In genomic region chr11:119873761-119874421, GRCh38 we compare ENCODE assay signal across 30 cellular contexts.
"Had no signal": no experiment of that assay in that cellular context is flagged by ENCODE, and none has a peak within 500 bp of the region (broad histone marks: within the 10 kb centered on the region; RNA-seq: fewer than 3 reads in every experiment).

No MANE protein-coding gene starts in this region.

- H3K4me3 ChIP-seq: coronary artery, esophagus muscularis mucosa, left ventricle myocardium inferior, prostate gland, sigmoid colon, suprapubic skin, tibial artery had no signal

- H3K27me3 ChIP-seq: brain microvascular endothelial cell had no signal

- H3K4me3 Mint-ChIP-seq: activated CD4-positive, alpha-beta memory T cell treated with anti-CD3 and anti-CD28 coated beads for 36 hours; activated CD4-positive, alpha-beta T cell treated with anti-CD3 and anti-CD28 coated beads, Interleukin-2, amount 10 ng/mL, durations not matched to agents 24 days and 14 days; activated naive CD4-positive, alpha-beta T cell treated with anti-CD3 and anti-CD28 coated beads for 36 hours; activated naive CD8-positive, alpha-beta T cell treated with anti-CD3 and anti-CD28 coated beads for 36 hours; activated T-helper 1 cell treated with anti-CD3 and anti-CD28 coated beads, Interleukin-12 subunit alpha, Interleukin-12 subunit beta, Interleukin-2, Interleukin-4 antibody, amounts not matched to agents 30 ng/mL and 10 ng/mL and 1 ng/mL, durations not matched to agents 14 hours and 24 hours and 36 hours; mesothelial cell of epicardium; naive B cell; T-helper 1 cell treated with Interleukin-12 subunit alpha and Interleukin-12 subunit beta and Interleukin-4 antibody, amounts not matched to agents 30 μg/mL and 1 μg/mL, for 36 hours had no signal

- H3K27ac ChIP-seq: brain microvascular endothelial cell, coronary artery, esophagus muscularis mucosa, left ventricle myocardium inferior, prostate gland, sigmoid colon, suprapubic skin, tibial artery had no signal

- H3K4me1 ChIP-seq: esophagus muscularis mucosa, prostate gland, sigmoid colon had no signal

- H3K27me3 Mint-ChIP-seq: activated CD4-positive, alpha-beta T cell treated with anti-CD3 and anti-CD28 coated beads, Interleukin-2, amount 10 ng/mL, durations not matched to agents 24 days and 14 days had no signal

- H3K9ac ChIP-seq: SK-N-SH had no signal

- H3K9me3 Mint-ChIP-seq: activated CD4-positive, alpha-beta memory T cell treated with anti-CD3 and anti-CD28 coated beads for 36 hours; activated CD4-positive, alpha-beta T cell treated with anti-CD3 and anti-CD28 coated beads, Interleukin-2, amount 10 ng/mL, durations not matched to agents 24 days and 14 days; activated naive CD4-positive, alpha-beta T cell treated with anti-CD3 and anti-CD28 coated beads for 36 hours; activated naive CD8-positive, alpha-beta T cell treated with anti-CD3 and anti-CD28 coated beads for 36 hours; activated T-helper 1 cell treated with anti-CD3 and anti-CD28 coated beads, Interleukin-12 subunit alpha, Interleukin-12 subunit beta, Interleukin-2, Interleukin-4 antibody, amounts not matched to agents 30 ng/mL and 10 ng/mL and 1 ng/mL, durations not matched to agents 14 hours and 24 hours and 36 hours; mesothelial cell of epicardium; naive B cell; T-helper 1 cell treated with Interleukin-12 subunit alpha and Interleukin-12 subunit beta and Interleukin-4 antibody, amounts not matched to agents 30 μg/mL and 1 μg/mL, for 36 hours had no signal

- H3K27ac Mint-ChIP-seq: activated CD4-positive, alpha-beta memory T cell treated with anti-CD3 and anti-CD28 coated beads for 36 hours; activated CD4-positive, alpha-beta T cell treated with anti-CD3 and anti-CD28 coated beads, Interleukin-2, amount 10 ng/mL, durations not matched to agents 24 days and 14 days; activated naive CD4-positive, alpha-beta T cell treated with anti-CD3 and anti-CD28 coated beads for 36 hours; activated naive CD8-positive, alpha-beta T cell treated with anti-CD3 and anti-CD28 coated beads for 36 hours; activated T-helper 1 cell treated with anti-CD3 and anti-CD28 coated beads, Interleukin-12 subunit alpha, Interleukin-12 subunit beta, Interleukin-2, Interleukin-4 antibody, amounts not matched to agents 30 ng/mL and 10 ng/mL and 1 ng/mL, durations not matched to agents 14 hours and 24 hours and 36 hours; mesothelial cell of epicardium; naive B cell; T-helper 1 cell treated with Interleukin-12 subunit alpha and Interleukin-12 subunit beta and Interleukin-4 antibody, amounts not matched to agents 30 μg/mL and 1 μg/mL, for 36 hours had no signal

- H3K4me2 ChIP-seq: SK-N-SH had no signal

- H3K9me3 ChIP-seq: esophagus muscularis mucosa, left ventricle myocardium inferior, prostate gland, sigmoid colon, SK-N-SH, suprapubic skin, tibial artery had no signal

- DNase-seq: activated CD4-positive, alpha-beta memory T cell treated with anti-CD3 and anti-CD28 coated beads for 36 hours; activated CD4-positive, alpha-beta T cell treated with anti-CD3 and anti-CD28 coated beads, Interleukin-2, amount 10 ng/mL, durations not matched to agents 24 days and 14 days; activated CD4-positive, CD25-positive, alpha-beta regulatory T cell treated with anti-CD3 and anti-CD28 coated beads, Interleukin-2, amount 50 U/mL, for 72 hours; activated CD8-positive, alpha-beta memory T cell treated with anti-CD3 and anti-CD28 coated beads, Interleukin-2, amount 50 U/mL, for 4 hours; activated effector memory CD4-positive, alpha-beta T cell treated with anti-CD3 and anti-CD28 coated beads, Interleukin-2, amount 50 U/mL, for 16 hours; activated naive CD4-positive, alpha-beta T cell treated with anti-CD3 and anti-CD28 coated beads for 36 hours; activated naive CD8-positive, alpha-beta T cell treated with anti-CD3 and anti-CD28 coated beads for 36 hours; activated T-cell treated with anti-CD3 and anti-CD28 coated beads, Interleukin-2, amount 50 U/mL, for 1 hour; amniotic stem cell; brain microvascular endothelial cell; foreskin melanocyte; left ventricle myocardium inferior; naive B cell; retina; sigmoid colon; small intestine; stimulated activated CD4-positive, alpha-beta T cell treated with anti-CD3 and anti-CD28 coated beads, Interleukin-2, amount 100 ng/mL, for 24 hours; stimulated activated naive CD4-positive, alpha-beta T cell; SW 1271; T1000; tibial artery had no signal

- H3K4me1 Mint-ChIP-seq: activated CD4-positive, alpha-beta T cell treated with anti-CD3 and anti-CD28 coated beads, Interleukin-2, amount 10 ng/mL, durations not matched to agents 24 days and 14 days; activated naive CD8-positive, alpha-beta T cell treated with anti-CD3 and anti-CD28 coated beads for 36 hours; naive B cell had no signal

- H3K36me3 ChIP-seq: brain microvascular endothelial cell, esophagus muscularis mucosa, left ventricle myocardium inferior, prostate gland, sigmoid colon, suprapubic skin, tibial artery had no signal

- FAIRE-seq: astrocyte, small intestine had no signal

- H3K36me3 Mint-ChIP-seq: activated CD4-positive, alpha-beta memory T cell treated with anti-CD3 and anti-CD28 coated beads for 36 hours; activated naive CD8-positive, alpha-beta T cell treated with anti-CD3 and anti-CD28 coated beads for 36 hours; mesothelial cell of epicardium; naive B cell had no signal
